ENCODE assay signal across 8 cellular contexts in the genomic region with DNA sequence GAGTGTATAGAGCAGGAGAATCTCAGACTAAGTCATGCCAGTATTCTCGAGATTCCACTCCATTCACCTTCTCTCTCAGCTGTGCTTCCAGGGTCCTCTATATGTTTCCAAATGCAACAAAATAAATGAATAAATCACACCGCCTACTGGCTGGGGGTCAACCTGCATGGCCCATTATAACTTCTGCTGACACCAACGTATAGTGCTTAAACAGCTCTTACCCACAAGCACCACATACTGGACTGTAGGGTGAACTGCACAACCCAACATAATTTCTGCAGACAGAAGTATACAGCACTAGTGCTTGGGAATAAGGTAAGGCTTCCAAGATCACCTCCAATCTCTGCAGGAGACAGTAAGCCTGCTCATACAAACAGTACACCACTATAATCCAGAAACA. TPM values are rescaled to one million over a fixed set of nuclear protein-coding genes. Genes with fewer than 3 reads are reported as not detected.
A peak's percentile ranks its signal among the peaks of the same experiment; 100 is the strongest.
DNase-seq lines count a peak whose midpoint lies in the region; ATAC-seq and TF ChIP-seq lines count a peak whose summit lies in the region.

No MANE protein-coding gene starts in this region.

- no peak for TF ChIP-seq POLR2A in erythroblast (IDR thresholded peaks at IDR 0.05; ENCODE audit: low read length)

- ATAC-seq in GM18511 (IDR thresholded peaks at IDR 0.05; ENCODE audit: unreplicated experiment) (peak; percentile 94), HG02870 (IDR thresholded peaks at IDR 0.05; ENCODE audit: unreplicated experiment) (peak; percentile 97), left ventricle myocardium superior (no peak)

- DNase-seq in A172 (ENCODE audit: low spot score): peak; percentile 55
- DNase-seq in NCI-H526 treated with DMSO at 0.1 percent for 48 hours (lab: John Stamatoyannopoulos, UW): peak; percentile 66
- DNase-seq in erythroblast (lab: John Stamatoyannopoulos, UW): peak; percentile 39 to 41
- no peak for DNase-seq in NCI-H1417 (lab: John Stamatoyannopoulos, UW)
- DNase-seq in left ventricle myocardium superior: no peak
- no peak for DNase-seq in NCI-H2107 (lab: John Stamatoyannopoulos, UW)

- intact Hi-C loops in left ventricle myocardium superior (cut with micrococcal nuclease): no loop called here

RNA-seq across cellular contexts. Expression of gene HTR4, which starts 33.1 kb away (rescaled TPM):
- not detected in 2 replicates for total RNA-seq in A172 (2014; rRNA removed; shearing (Covaris generic))
- total RNA-seq in left ventricle myocardium superior: not detected

Comparison
In these comparisons a context has a peak if more than half of its experiments do, and no peak if none do; other contexts are left out.
1. DNase-seq: peak in A172 (single experiment), NCI-H526 treated with DMSO at 0.1 percent for 48 hours (single experiment) and erythroblast (2 of 2); none in NCI-H1417 (0 of 3), left ventricle myocardium superior (single experiment) and NCI-H2107 (single experiment).